In genomic region chr10:4767033-4767814, GRCh38 we compare ENCODE assay signal across 8 cellular contexts. TPM values are rescaled to one million over a fixed set of nuclear protein-coding genes. Genes with fewer than 3 reads are reported as not detected.
DNase-seq lines count a peak whose midpoint lies in the region; ATAC-seq, FAIRE-seq and TF ChIP-seq lines count a peak whose summit lies in the region.

No MANE protein-coding gene starts in this region.

- no peak overlapping the region for H3K56ac ChIP-seq in H9 (ENCODE audit: insufficient read length, low read depth, low read length)

- H3K9ac ChIP-seq in H9 (ENCODE audit: extremely low read depth, insufficient read length, low read length) (no peak overlapping the region), astrocyte (ENCODE audit: low read length) (peak overlapping the region; percentile 72)

- no peak overlapping the region for H3K27ac ChIP-seq in H9 (ENCODE audit: insufficient read length, low read depth, low read length)
- H3K27ac ChIP-seq in astrocyte (ENCODE audit: low read depth, low read length): peak overlapping the region; percentile 81
- no peak overlapping the region for H3K27ac ChIP-seq in thyroid gland

- DNase-seq in BJ (ENCODE audit: low read depth) (no peak), H9 (no peak), astrocyte (ENCODE audit: low read depth) (peak; percentile 27), iPS-NIHi11 (ENCODE audit: low spot score) (peak; percentile 34), thyroid gland (peak; percentile 10 to 22), SK-N-DZ (ENCODE audit: low spot score) (no peak)
- no peak for DNase-seq in activated T-helper 1 cell treated with anti-CD3 and anti-CD28 coated beads, Interleukin-12 subunit alpha, Interleukin-12 subunit beta, Interleukin-2, Interleukin-4 antibody, amounts not matched to agents 30 ng/mL and 10 ng/mL and 1 ng/mL, durations not matched to agents 14 hours and 24 hours and 36 hours (ENCODE audit: low spot score)

- H2BK15ac ChIP-seq in H9 (ENCODE audit: low read depth, low read length): no peak overlapping the region

- H4K5ac ChIP-seq in H9 (ENCODE audit: insufficient read length, low read depth, low read length): no peak overlapping the region

- no peaks in the 10 kb centered on the region for H3K9me3 ChIP-seq in H9 (ENCODE audit: control insufficient read depth, low read depth, low read length)
- H3K9me3 ChIP-seq in astrocyte (ENCODE audit: insufficient read depth, low read depth, low read length): no peaks in the 10 kb centered on the region
- no peaks in the 10 kb centered on the region for H3K9me3 ChIP-seq in thyroid gland

- no peaks in the 10 kb centered on the region for H3K23me2 ChIP-seq in H9 (ENCODE audit: insufficient read length, low read depth, low read length, poor library complexity, severe bottlenecking)

- H4K8ac ChIP-seq in H9 (replicated peaks; ENCODE audit: insufficient read length, low read depth, low read length): no peak overlapping the region

- H3K27me3 Mint-ChIP-seq in H9 (ENCODE audit: low read depth) (no peaks in the 10 kb centered on the region), astrocyte (ENCODE audit: low read depth, unreplicated experiment) (no peaks in the 10 kb centered on the region)
- peaks cover 24% of the 10 kb centered on the region for H3K27me3 Mint-ChIP-seq in activated T-helper 1 cell treated with anti-CD3 and anti-CD28 coated beads, Interleukin-12 subunit alpha, Interleukin-12 subunit beta, Interleukin-2, Interleukin-4 antibody, amounts not matched to agents 30 ng/mL and 10 ng/mL and 1 ng/mL, durations not matched to agents 14 hours and 24 hours and 36 hours (ENCODE audit: insufficient read depth)

- no peak overlapping the region for H3K4me3 Mint-ChIP-seq in H9
- no peak overlapping the region for H3K4me3 Mint-ChIP-seq in astrocyte (ENCODE audit: unreplicated experiment)
- H3K4me3 Mint-ChIP-seq in activated T-helper 1 cell treated with anti-CD3 and anti-CD28 coated beads, Interleukin-12 subunit alpha, Interleukin-12 subunit beta, Interleukin-2, Interleukin-4 antibody, amounts not matched to agents 30 ng/mL and 10 ng/mL and 1 ng/mL, durations not matched to agents 14 hours and 24 hours and 36 hours: no peak overlapping the region

- H3K4me2 ChIP-seq in H9 (ENCODE audit: insufficient read depth, insufficient read length, low read length): no peak overlapping the region
- H3K4me2 ChIP-seq in astrocyte (ENCODE audit: low read length): no peak overlapping the region

- POLR2A ChIA-PET in BJ (lab: Charles Lee): no interaction called here

- H3K4ac ChIP-seq in H9 (ENCODE audit: low read depth, low read length): no peak overlapping the region

- ATAC-seq in GM19452 (IDR thresholded peaks at IDR 0.05; ENCODE audit: unreplicated experiment): no peak

- H3K27me3 ChIP-seq in BJ (ENCODE audit: control insufficient read depth, insufficient read depth, low read length): no peaks in the 10 kb centered on the region
- no peaks in the 10 kb centered on the region for H3K27me3 ChIP-seq in H9 (ENCODE audit: insufficient read depth, low read length)
- H3K27me3 ChIP-seq in astrocyte (ENCODE audit: insufficient read depth, low read length): no peaks in the 10 kb centered on the region
- H3K27me3 ChIP-seq in thyroid gland: no peaks in the 10 kb centered on the region

- no peak overlapping the region for H2AK5ac ChIP-seq in H9 (ENCODE audit: insufficient read length, low read length)

- no peak overlapping the region for H2BK20ac ChIP-seq in H9 (ENCODE audit: low read depth, low read length, poor library complexity, severe bottlenecking)

- H2BK5ac ChIP-seq in H9 (ENCODE audit: insufficient read length, low read length): no peak overlapping the region

- CTCF ChIA-PET in BJ (lab: Yijun Ruan, JAX): interaction anchor here (0.5 to 2.3 kb wide), 20 partner anchors 9 to 1574 kb away, joined by 3 to 13 read pairs (median 4); no protein-coding TSS in a partner anchor

- H3K4me1 ChIP-seq in H9 (ENCODE audit: insufficient read depth, low read length) (peaks cover 5% of the 10 kb centered on the region; the same call in 1 of the 2 replicates), astrocyte (ENCODE audit: insufficient read depth, low read length) (peaks cover 55% of the 10 kb centered on the region), thyroid gland (peaks cover 0 to 8% of the 10 kb centered on the region in 2 donors)

- peak; percentile 61 for TF ChIP-seq CTCF in BJ (IDR thresholded peaks at IDR 0.05; ENCODE audit: insufficient read depth, low read depth, low read length)
- TF ChIP-seq CTCF in H9 (conservative IDR thresholded peaks at IDR 0.05): peak; percentile 74
- TF ChIP-seq CTCF in astrocyte (IDR thresholded peaks at IDR 0.05; ENCODE audit: insufficient read depth, low read depth, low read length): peak; percentile 88
- peak; percentile 52 to 67 (median 64) for TF ChIP-seq CTCF in thyroid gland (IDR thresholded peaks at IDR 0.05)

- H3K36me3 ChIP-seq in BJ (ENCODE audit: control insufficient read depth, insufficient read depth, low read length) (no peaks in the 10 kb centered on the region), astrocyte (ENCODE audit: insufficient read depth, low read length) (no peaks in the 10 kb centered on the region), thyroid gland (no peaks in the 10 kb centered on the region)

- WGBS in H9 (ENCODE audit: extremely low coverage, insufficient read length, low lambda C conversion rate): no CpG with 5 or more reads among the region's 7 CpGs
- 46 to 51% methylated on average over 7 of the region's 7 CpGs for WGBS in thyroid gland, 2 donors

- H3K4me1 Mint-ChIP-seq in H9 (0 out of 4 replicates have a peak, but pooled peaks cover 2% of the 10 kb centered on the region in 2 experiments), astrocyte (ENCODE audit: low read depth, unreplicated experiment) (peaks cover 63% of the 10 kb centered on the region)
- H3K4me1 Mint-ChIP-seq in activated T-helper 1 cell treated with anti-CD3 and anti-CD28 coated beads, Interleukin-12 subunit alpha, Interleukin-12 subunit beta, Interleukin-2, Interleukin-4 antibody, amounts not matched to agents 30 ng/mL and 10 ng/mL and 1 ng/mL, durations not matched to agents 14 hours and 24 hours and 36 hours (ENCODE audit: low read depth): no peaks in the 10 kb centered on the region

- no peak overlapping the region for H2BK12ac ChIP-seq in H9 (ENCODE audit: insufficient read length, low read depth, low read length)

- H3K27ac Mint-ChIP-seq in H9: no peak overlapping the region
- H3K27ac Mint-ChIP-seq in astrocyte (ENCODE audit: unreplicated experiment): peak overlapping the region; percentile 97
- no peak overlapping the region for H3K27ac Mint-ChIP-seq in activated T-helper 1 cell treated with anti-CD3 and anti-CD28 coated beads, Interleukin-12 subunit alpha, Interleukin-12 subunit beta, Interleukin-2, Interleukin-4 antibody, amounts not matched to agents 30 ng/mL and 10 ng/mL and 1 ng/mL, durations not matched to agents 14 hours and 24 hours and 36 hours

- intact Hi-C loops in thyroid gland (cut with DNase I): loop anchor here (10.0 kb wide), 1 partner anchor 1532 kb away; no protein-coding TSS in a partner anchor
- intact Hi-C loops in activated T-helper 1 cell treated with anti-CD3 and anti-CD28 coated beads, Interleukin-12 subunit alpha, Interleukin-12 subunit beta, Interleukin-2, Interleukin-4 antibody, amounts not matched to agents 30 ng/mL and 10 ng/mL and 1 ng/mL, durations not matched to agents 14 hours and 24 hours and 36 hours (cut with micrococcal nuclease): loop anchor here (1.0 to 10.0 kb wide), 4 partner anchors 1142 to 1574 kb away; no protein-coding TSS in a partner anchor

- no peak for TF ChIP-seq POLR2A in thyroid gland (IDR thresholded peaks at IDR 0.05)

- peak; percentile 90 for FAIRE-seq in astrocyte (lab: Jason Lieb, UNC)

- H2BK120ac ChIP-seq in H9 (ENCODE audit: low read depth, low read length, poor library complexity, severe bottlenecking): no peak overlapping the region

- H3T11ph ChIP-seq in H9 (ENCODE audit: low read length): no peak overlapping the region

- H4K20me1 ChIP-seq in H9 (ENCODE audit: control insufficient read depth, insufficient read depth, insufficient read length) (no peaks in the 10 kb centered on the region), astrocyte (ENCODE audit: insufficient read depth, low read length) (no peaks in the 10 kb centered on the region)

- H3K23ac ChIP-seq in H9 (ENCODE audit: insufficient read length, low read depth, low read length): no peak overlapping the region

- H3K9me3 Mint-ChIP-seq in H9 (no peaks in the 10 kb centered on the region), astrocyte (ENCODE audit: unreplicated experiment) (no peaks in the 10 kb centered on the region)
- H3K9me3 Mint-ChIP-seq in activated T-helper 1 cell treated with anti-CD3 and anti-CD28 coated beads, Interleukin-12 subunit alpha, Interleukin-12 subunit beta, Interleukin-2, Interleukin-4 antibody, amounts not matched to agents 30 ng/mL and 10 ng/mL and 1 ng/mL, durations not matched to agents 14 hours and 24 hours and 36 hours: no peaks in the 10 kb centered on the region

- no peak overlapping the region for H3K4me3 ChIP-seq in BJ (ENCODE audit: low read depth, low read length)
- H3K4me3 ChIP-seq in astrocyte (ENCODE audit: insufficient read depth, low read depth, low read length): no peak overlapping the region
- H3K4me3 ChIP-seq in thyroid gland (replicated peaks in 1 of 3): no peak overlapping the region

- H2AFZ ChIP-seq in H9 (ENCODE audit: low read length): no peak overlapping the region
- no peak overlapping the region for H2AFZ ChIP-seq in astrocyte (ENCODE audit: low read depth, low read length)

- H4K91ac ChIP-seq in H9 (ENCODE audit: insufficient read length, low read depth, low read length): no peak overlapping the region

- no peak overlapping the region for H3K18ac ChIP-seq in H9 (ENCODE audit: insufficient read length, low read depth, low read length)

- H3K14ac ChIP-seq in H9 (ENCODE audit: insufficient read depth, low read length): no peak overlapping the region

- H3K36me3 Mint-ChIP-seq in H9 (ENCODE audit: insufficient read depth in 1 of 3, low read depth in 3 of 3) (no peaks in the 10 kb centered on the region), astrocyte (ENCODE audit: low read depth, unreplicated experiment) (no peaks in the 10 kb centered on the region)
- no peaks in the 10 kb centered on the region for H3K36me3 Mint-ChIP-seq in activated T-helper 1 cell treated with anti-CD3 and anti-CD28 coated beads, Interleukin-12 subunit alpha, Interleukin-12 subunit beta, Interleukin-2, Interleukin-4 antibody, amounts not matched to agents 30 ng/mL and 10 ng/mL and 1 ng/mL, durations not matched to agents 14 hours and 24 hours and 36 hours (ENCODE audit: low read depth)

- no peaks in the 10 kb centered on the region for H3K79me1 ChIP-seq in H9 (ENCODE audit: insufficient read depth, low read depth, low read length, poor library complexity, severe bottlenecking)

- H3K79me2 ChIP-seq in H9 (ENCODE audit: insufficient read depth, low read length): no peaks in the 10 kb centered on the region
- H3K79me2 ChIP-seq in astrocyte (ENCODE audit: insufficient read depth, low read length): peaks cover 2% of the 10 kb centered on the region

RNA-seq across cellular contexts. Expression of gene AKR1E2, which starts 58.8 kb away (rescaled TPM):
- 2.5 and 3.3 TPM in 2 replicates for polyA plus RNA-seq in BJ (2011; rRNA removed)
- 9.7 and 16.4 TPM in 2 replicates for polyA minus RNA-seq in BJ (2011; rRNA and poly(A)+ RNA removed)
- 2.2 and 2.5 TPM in 2 replicates for total RNA-seq in H9 (2021)
- total RNA-seq in astrocyte: 0.91 and 1.4 TPM in 2 replicates
- total RNA-seq in thyroid gland: 10 to 100 TPM; 14.4 to 18.5 (median 15.9) TPM
- 0.16 and 2.3 TPM in 2 replicates for polyA plus RNA-seq in SK-N-DZ (2014; cell fraction: cytosol; rRNA removed)
- polyA plus RNA-seq in SK-N-DZ (2014; cell fraction: nucleus; rRNA removed): 0.90 and 1.7 TPM in 2 replicates
- total RNA-seq in activated T-helper 1 cell treated with anti-CD3 and anti-CD28 coated beads, Interleukin-12 subunit alpha, Interleukin-12 subunit beta, Interleukin-2, Interleukin-4 antibody, amounts not matched to agents 30 ng/mL and 10 ng/mL and 1 ng/mL, durations not matched to agents 14 hours and 24 hours and 36 hours: 6.2 and 6.6 TPM in 2 replicates

Comparison
In these comparisons a context has a peak if more than half of its experiments do, and no peak if none do; other contexts are left out.
1. DNase-seq: peak in astrocyte (single experiment), iPS-NIHi11 (single experiment) and thyroid gland (2 of 2); none in BJ (single experiment), H9 (single experiment), SK-N-DZ (single experiment) and activated T-helper 1 cell treated with anti-CD3 and anti-CD28 coated beads, Interleukin-12 subunit alpha, Interleukin-12 subunit beta, Interleukin-2, Interleukin-4 antibody, amounts not matched to agents 30 ng/mL and 10 ng/mL and 1 ng/mL, durations not matched to agents 14 hours and 24 hours and 36 hours (single experiment).
2. Peak in every context shown above with its lines, with median percentiles within 50 percentile points of each other: CTCF ChIP-seq.